ENCODE assay signal across 1 cellular context in genomic region chr15:69298697-69299441, GRCh38.
TF ChIP-seq lines count a peak whose summit lies in the region.

Gene PAQR5, plus strand, starts transcription at chr15:69298912. Its CDS starts 61,169 bp downstream, at chr15:69360081.

TF ChIP-seq in WTC11, 78 proteins besides CTCF, POLR2A, EP300 and RAD21 (continued from another document):
- TF ChIP-seq AR (CRISPR knock-in tag; IDR thresholded peaks at IDR 0.05), result no peak
- no peak for TF ChIP-seq SMAD3 (CRISPR knock-in tag; IDR thresholded peaks at IDR 0.05; ENCODE audit: borderline replicate concordance)
- no peak for TF ChIP-seq EMX1 (CRISPR knock-in tag; IDR thresholded peaks at IDR 0.05)
- TF ChIP-seq USF1 (CRISPR knock-in tag; IDR thresholded peaks at IDR 0.05), result peak; percentile 89
- no peak for TF ChIP-seq ZNF425 (CRISPR knock-in tag; conservative IDR thresholded peaks at IDR 0.05)
